Comparison of ENCODE assay signal across 23 cellular contexts in genomic region chr18:79548986-79549637, GRCh38.
"Had no signal": no experiment of that assay in that cellular context is flagged by ENCODE, and none has a peak within 500 bp of the region (broad histone marks: within the 10 kb centered on the region; RNA-seq: fewer than 3 reads in every experiment).

No MANE protein-coding gene starts in this region.

- H3K27ac ChIP-seq: body of pancreas, thyroid gland had no signal

- H3K9me3 ChIP-seq: body of pancreas, thyroid gland had no signal

- FAIRE-seq: endothelial cell of umbilical vein, urothelium cell line had no signal

- H3K4me3 ChIP-seq: body of pancreas, thyroid gland had no signal

- DNase-seq: activated B cell treated with CpG ODN at 0.5 μM for 24 hours; activated CD4-positive, alpha-beta T cell treated with anti-CD3 and anti-CD28 coated beads for 36 hours; activated CD4-positive, alpha-beta T cell treated with anti-CD3 and anti-CD28 coated beads, Interleukin-2, amount 50 U/mL, for 48 hours; activated CD8-positive, alpha-beta memory T cell treated with anti-CD3 and anti-CD28 coated beads, Interleukin-2, amount 50 U/mL, for 48 hours; activated effector memory CD4-positive, alpha-beta T cell treated with Interleukin-2 at 50 U/mL for 16 hours; activated naive CD4-positive, alpha-beta T cell treated with anti-CD3 and anti-CD28 coated beads, Interleukin-2, amount 50 U/mL, for 16 hours; activated naive CD8-positive, alpha-beta T cell treated with anti-CD3 and anti-CD28 coated beads, Interleukin-2, amount 50 U/mL, for 24 hours; activated T-cell treated with anti-CD3 and anti-CD28 coated beads, Interleukin-2, amount 50 U/mL, for 48 hours; body of pancreas; caudate nucleus; effector memory CD4-positive, alpha-beta T cell; foreskin melanocyte; kidney glomerular epithelial cell; nephron progenitor cell; nucleus accumbens; stimulated activated CD4-positive, alpha-beta T cell treated with anti-CD3 and anti-CD28 coated beads, Interleukin-4, amount 100 ng/mL, for 24 hours; stimulated activated naive CD8-positive, alpha-beta T cell treated with anti-CD3 and anti-CD28 coated beads, Interleukin-15, Interleukin-2, amounts not matched to agents 100 U/mL and 50 U/mL, for 24 hours; substantia nigra; T1000; thyroid gland had no signal

- H3K27me3 ChIP-seq: body of pancreas, thyroid gland had no signal

- H3K36me3 ChIP-seq: thyroid gland had no signal

- H3K4me1 ChIP-seq: body of pancreas, thyroid gland had no signal

- ATAC-seq: activated CD4-positive, alpha-beta T cell treated with anti-CD3 and anti-CD28 coated beads for 36 hours; activated naive CD8-positive, alpha-beta T cell treated with anti-CD3 and anti-CD28 coated beads, Interleukin-2, amount 50 U/mL, for 24 hours; body of pancreas; esophagus mucosa; stimulated activated naive CD8-positive, alpha-beta T cell treated with anti-CD3 and anti-CD28 coated beads, Interleukin-15, Interleukin-2, amounts not matched to agents 100 U/mL and 50 U/mL, for 24 hours had no signal
